In the genomic region with DNA sequence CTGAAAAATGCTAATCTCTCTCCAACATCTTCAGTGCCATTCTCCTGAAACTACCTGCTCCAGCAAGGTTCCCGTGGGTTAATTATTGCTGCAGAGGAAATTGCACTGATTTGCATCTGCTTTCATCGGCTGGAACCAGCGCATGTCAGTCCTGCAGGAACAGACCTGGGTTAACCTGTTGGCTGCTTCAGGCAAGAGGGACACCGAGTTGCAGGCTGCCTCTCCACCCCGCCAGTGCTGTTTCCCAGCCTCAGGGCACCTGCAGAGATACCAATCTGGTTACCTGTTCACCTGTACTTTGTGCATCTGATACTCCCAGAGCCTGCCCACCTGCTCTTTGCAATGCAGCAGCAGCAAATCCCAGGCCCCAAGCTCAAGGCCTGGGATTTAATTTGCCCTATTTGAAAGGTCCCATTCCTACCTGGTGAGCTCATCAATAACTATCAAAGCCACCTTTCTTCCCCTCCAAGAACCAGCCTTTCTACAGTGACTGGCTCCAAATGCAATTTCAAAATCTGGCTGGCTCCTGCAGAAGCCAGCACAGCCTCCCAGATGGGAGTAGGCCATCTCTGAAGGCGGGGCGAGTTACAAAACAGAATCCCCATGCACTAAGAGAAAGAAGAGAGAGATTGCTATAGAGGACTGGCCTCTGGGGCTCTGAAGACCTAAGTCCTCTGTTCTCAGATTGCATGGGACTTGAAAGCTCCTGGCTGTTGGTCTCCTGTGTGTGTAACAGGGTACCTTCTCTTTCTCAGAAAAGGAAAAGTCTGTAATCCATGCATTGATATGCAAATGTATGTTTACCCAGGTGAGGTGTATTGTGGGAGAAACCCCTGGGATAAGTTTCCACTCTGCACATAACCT, we compare ENCODE assay signal across 1 cellular context.
TF ChIP-seq lines count a peak whose summit lies in the region.

No MANE protein-coding gene starts in this region.

TF ChIP-seq in HepG2, 621 proteins besides CTCF, POLR2A, EP300 and RAD21 (continued from another document and continues in another):
- no peak for TF ChIP-seq SOX13 (IDR thresholded peaks at IDR 0.05)
- TF ChIP-seq SOX13 (CRISPR knock-in tag; conservative IDR thresholded peaks at IDR 0.05 in 1 of 2, IDR thresholded peaks at IDR 0.05 in 1 of 2) = no peak
- peak; percentile 75 for TF ChIP-seq AGO2 (optimal IDR thresholded peaks at IDR 0.05; ENCODE audit: low read depth, low read length)
- TF ChIP-seq ZFP62 (CRISPR knock-in tag; IDR thresholded peaks at IDR 0.05) = no peak
- TF ChIP-seq TGIF2 (CRISPR knock-in tag; IDR thresholded peaks at IDR 0.05) = 0 out of 2 replicates have a peak, but pooled peaks have one; percentile 10
- no peak for TF ChIP-seq HMGA1 (CRISPR knock-in tag; conservative IDR thresholded peaks at IDR 0.05)
- TF ChIP-seq, protein P1, sequence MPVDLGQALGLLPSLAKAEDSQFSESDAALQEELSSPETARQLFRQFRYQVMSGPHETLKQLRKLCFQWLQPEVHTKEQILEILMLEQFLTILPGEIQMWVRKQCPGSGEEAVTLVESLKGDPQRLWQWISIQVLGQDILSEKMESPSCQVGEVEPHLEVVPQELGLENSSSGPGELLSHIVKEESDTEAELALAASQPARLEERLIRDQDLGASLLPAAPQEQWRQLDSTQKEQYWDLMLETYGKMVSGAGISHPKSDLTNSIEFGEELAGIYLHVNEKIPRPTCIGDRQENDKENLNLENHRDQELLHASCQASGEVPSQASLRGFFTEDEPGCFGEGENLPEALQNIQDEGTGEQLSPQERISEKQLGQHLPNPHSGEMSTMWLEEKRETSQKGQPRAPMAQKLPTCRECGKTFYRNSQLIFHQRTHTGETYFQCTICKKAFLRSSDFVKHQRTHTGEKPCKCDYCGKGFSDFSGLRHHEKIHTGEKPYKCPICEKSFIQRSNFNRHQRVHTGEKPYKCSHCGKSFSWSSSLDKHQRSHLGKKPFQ (CRISPR knock-in tag; IDR thresholded peaks at IDR 0.05; ENCODE audit: insufficient replicate concordance) = no peak
- no peak for TF ChIP-seq ZMYM2 (CRISPR knock-in tag; IDR thresholded peaks at IDR 0.05)
- TF ChIP-seq, protein P2, sequence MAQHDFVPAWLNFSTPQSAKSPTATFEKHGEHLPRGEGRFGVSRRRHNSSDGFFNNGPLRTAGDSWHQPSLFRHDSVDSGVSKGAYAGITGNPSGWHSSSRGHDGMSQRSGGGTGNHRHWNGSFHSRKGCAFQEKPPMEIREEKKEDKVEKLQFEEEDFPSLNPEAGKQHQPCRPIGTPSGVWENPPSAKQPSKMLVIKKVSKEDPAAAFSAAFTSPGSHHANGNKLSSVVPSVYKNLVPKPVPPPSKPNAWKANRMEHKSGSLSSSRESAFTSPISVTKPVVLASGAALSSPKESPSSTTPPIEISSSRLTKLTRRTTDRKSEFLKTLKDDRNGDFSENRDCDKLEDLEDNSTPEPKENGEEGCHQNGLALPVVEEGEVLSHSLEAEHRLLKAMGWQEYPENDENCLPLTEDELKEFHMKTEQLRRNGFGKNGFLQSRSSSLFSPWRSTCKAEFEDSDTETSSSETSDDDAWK (CRISPR knock-in tag; IDR thresholded peaks at IDR 0.05) = no peak
- TF ChIP-seq GABPB1 (CRISPR knock-in tag; IDR thresholded peaks at IDR 0.05) = no peak
- TF ChIP-seq HMG20A (CRISPR knock-in tag; IDR thresholded peaks at IDR 0.05; ENCODE audit: borderline replicate concordance) = 0 out of 2 replicates have a peak, but pooled peaks have one; percentile 12
- peak; percentile 76 for TF ChIP-seq POLR2G (IDR thresholded peaks at IDR 0.05; ENCODE audit: low read depth, low read length)
- TF ChIP-seq RXRA (CRISPR knock-in tag; IDR thresholded peaks at IDR 0.05) = no peak
- no peak for TF ChIP-seq REPIN1 (CRISPR knock-in tag; IDR thresholded peaks at IDR 0.05; ENCODE audit: borderline replicate concordance, low read depth)
- no peak for TF ChIP-seq NFIB (CRISPR knock-in tag; IDR thresholded peaks at IDR 0.05; ENCODE audit: borderline replicate concordance)
- no peak for TF ChIP-seq ATF7 (IDR thresholded peaks at IDR 0.05)
- 0 out of 2 replicates have a peak, but pooled peaks have one; percentile 43 for TF ChIP-seq ATF7 (CRISPR knock-in tag; IDR thresholded peaks at IDR 0.05)
- TF ChIP-seq, protein P3, sequence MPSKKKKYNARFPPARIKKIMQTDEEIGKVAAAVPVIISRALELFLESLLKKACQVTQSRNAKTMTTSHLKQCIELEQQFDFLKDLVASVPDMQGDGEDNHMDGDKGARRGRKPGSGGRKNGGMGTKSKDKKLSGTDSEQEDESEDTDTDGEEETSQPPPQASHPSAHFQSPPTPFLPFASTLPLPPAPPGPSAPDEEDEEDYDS (CRISPR knock-in tag; IDR thresholded peaks at IDR 0.05) = 0 out of 2 replicates have a peak, but pooled peaks have one; percentile 42
- 0 out of 2 replicates have a peak, but pooled peaks have one; percentile 37 for TF ChIP-seq MBD4 (IDR thresholded peaks at IDR 0.05; ENCODE audit: borderline replicate concordance, low read length)
- no peak for TF ChIP-seq ZSCAN22 (CRISPR knock-in tag; IDR thresholded peaks at IDR 0.05)
- TF ChIP-seq PCBP1 (IDR thresholded peaks at IDR 0.05; ENCODE audit: borderline replicate concordance, low read depth, low read length) = no peak
- TF ChIP-seq JUN (CRISPR knock-in tag; IDR thresholded peaks at IDR 0.05) = peak; percentile 90
- no peak for TF ChIP-seq HNRNPLL (IDR thresholded peaks at IDR 0.05; ENCODE audit: low read depth, low read length, poor library complexity, severe bottlenecking)
- 0 out of 2 replicates have a peak, but pooled peaks have one; percentile 16 for TF ChIP-seq NCOR1 (IDR thresholded peaks at IDR 0.05; ENCODE audit: borderline replicate concordance, low read length)
- TF ChIP-seq, protein P4, sequence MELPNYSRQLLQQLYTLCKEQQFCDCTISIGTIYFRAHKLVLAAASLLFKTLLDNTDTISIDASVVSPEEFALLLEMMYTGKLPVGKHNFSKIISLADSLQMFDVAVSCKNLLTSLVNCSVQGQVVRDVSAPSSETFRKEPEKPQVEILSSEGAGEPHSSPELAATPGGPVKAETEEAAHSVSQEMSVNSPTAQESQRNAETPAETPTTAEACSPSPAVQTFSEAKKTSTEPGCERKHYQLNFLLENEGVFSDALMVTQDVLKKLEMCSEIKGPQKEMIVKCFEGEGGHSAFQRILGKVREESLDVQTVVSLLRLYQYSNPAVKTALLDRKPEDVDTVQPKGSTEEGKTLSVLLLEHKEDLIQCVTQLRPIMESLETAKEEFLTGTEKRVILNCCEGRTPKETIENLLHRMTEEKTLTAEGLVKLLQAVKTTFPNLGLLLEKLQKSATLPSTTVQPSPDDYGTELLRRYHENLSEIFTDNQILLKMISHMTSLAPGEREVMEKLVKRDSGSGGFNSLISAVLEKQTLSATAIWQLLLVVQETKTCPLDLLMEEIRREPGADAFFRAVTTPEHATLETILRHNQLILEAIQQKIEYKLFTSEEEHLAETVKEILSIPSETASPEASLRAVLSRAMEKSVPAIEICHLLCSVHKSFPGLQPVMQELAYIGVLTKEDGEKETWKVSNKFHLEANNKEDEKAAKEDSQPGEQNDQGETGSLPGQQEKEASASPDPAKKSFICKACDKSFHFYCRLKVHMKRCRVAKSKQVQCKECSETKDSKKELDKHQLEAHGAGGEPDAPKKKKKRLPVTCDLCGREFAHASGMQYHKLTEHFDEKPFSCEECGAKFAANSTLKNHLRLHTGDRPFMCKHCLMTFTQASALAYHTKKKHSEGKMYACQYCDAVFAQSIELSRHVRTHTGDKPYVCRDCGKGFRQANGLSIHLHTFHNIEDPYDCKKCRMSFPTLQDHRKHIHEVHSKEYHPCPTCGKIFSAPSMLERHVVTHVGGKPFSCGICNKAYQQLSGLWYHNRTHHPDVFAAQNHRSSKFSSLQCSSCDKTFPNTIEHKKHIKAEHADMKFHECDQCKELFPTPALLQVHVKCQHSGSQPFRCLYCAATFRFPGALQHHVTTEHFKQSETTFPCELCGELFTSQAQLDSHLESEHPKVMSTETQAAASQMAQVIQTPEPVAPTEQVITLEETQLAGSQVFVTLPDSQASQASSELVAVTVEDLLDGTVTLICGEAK (IDR thresholded peaks at IDR 0.05) = no peak
- TF ChIP-seq, protein P4 (CRISPR knock-in tag; IDR thresholded peaks at IDR 0.05) = peak; percentile 33; the same call in 1 of the 2 replicates
- no peak for TF ChIP-seq POGK (CRISPR knock-in tag; conservative IDR thresholded peaks at IDR 0.05)
- TF ChIP-seq ZNF224 (CRISPR knock-in tag; IDR thresholded peaks at IDR 0.05) = 0 out of 2 replicates have a peak, but pooled peaks have one; percentile 42
- no peak for TF ChIP-seq REL (CRISPR knock-in tag; conservative IDR thresholded peaks at IDR 0.05)
- no peak for TF ChIP-seq RBAK (CRISPR knock-in tag; IDR thresholded peaks at IDR 0.05)
- peak; percentile 82 for TF ChIP-seq RBM22 (optimal IDR thresholded peaks at IDR 0.05; ENCODE audit: low read length)
- no peak for TF ChIP-seq SPEN (CRISPR knock-in tag; IDR thresholded peaks at IDR 0.05; ENCODE audit: low read depth)
- TF ChIP-seq SRSF1 (optimal IDR thresholded peaks at IDR 0.05; ENCODE audit: low read depth, low read length) = no peak
- 0 out of 2 replicates have a peak, but pooled peaks have one; percentile 26 for TF ChIP-seq NRL (CRISPR knock-in tag; IDR thresholded peaks at IDR 0.05; ENCODE audit: borderline replicate concordance)
- no peak for TF ChIP-seq SOX5 (CRISPR knock-in tag; IDR thresholded peaks at IDR 0.05; ENCODE audit: borderline replicate concordance)
- TF ChIP-seq, protein P5, sequence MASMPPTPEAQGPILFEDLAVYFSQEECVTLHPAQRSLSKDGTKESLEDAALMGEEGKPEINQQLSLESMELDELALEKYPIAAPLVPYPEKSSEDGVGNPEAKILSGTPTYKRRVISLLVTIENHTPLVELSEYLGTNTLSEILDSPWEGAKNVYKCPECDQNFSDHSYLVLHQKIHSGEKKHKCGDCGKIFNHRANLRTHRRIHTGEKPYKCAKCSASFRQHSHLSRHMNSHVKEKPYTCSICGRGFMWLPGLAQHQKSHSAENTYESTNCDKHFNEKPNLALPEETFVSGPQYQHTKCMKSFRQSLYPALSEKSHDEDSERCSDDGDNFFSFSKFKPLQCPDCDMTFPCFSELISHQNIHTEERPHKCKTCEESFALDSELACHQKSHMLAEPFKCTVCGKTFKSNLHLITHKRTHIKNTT (CRISPR knock-in tag; IDR thresholded peaks at IDR 0.05) = no peak
- no peak for TF ChIP-seq ARID2 (CRISPR knock-in tag; IDR thresholded peaks at IDR 0.05; ENCODE audit: borderline replicate concordance)
- no peak for TF ChIP-seq DMAP1 (CRISPR knock-in tag; IDR thresholded peaks at IDR 0.05)
- TF ChIP-seq, protein P6, sequence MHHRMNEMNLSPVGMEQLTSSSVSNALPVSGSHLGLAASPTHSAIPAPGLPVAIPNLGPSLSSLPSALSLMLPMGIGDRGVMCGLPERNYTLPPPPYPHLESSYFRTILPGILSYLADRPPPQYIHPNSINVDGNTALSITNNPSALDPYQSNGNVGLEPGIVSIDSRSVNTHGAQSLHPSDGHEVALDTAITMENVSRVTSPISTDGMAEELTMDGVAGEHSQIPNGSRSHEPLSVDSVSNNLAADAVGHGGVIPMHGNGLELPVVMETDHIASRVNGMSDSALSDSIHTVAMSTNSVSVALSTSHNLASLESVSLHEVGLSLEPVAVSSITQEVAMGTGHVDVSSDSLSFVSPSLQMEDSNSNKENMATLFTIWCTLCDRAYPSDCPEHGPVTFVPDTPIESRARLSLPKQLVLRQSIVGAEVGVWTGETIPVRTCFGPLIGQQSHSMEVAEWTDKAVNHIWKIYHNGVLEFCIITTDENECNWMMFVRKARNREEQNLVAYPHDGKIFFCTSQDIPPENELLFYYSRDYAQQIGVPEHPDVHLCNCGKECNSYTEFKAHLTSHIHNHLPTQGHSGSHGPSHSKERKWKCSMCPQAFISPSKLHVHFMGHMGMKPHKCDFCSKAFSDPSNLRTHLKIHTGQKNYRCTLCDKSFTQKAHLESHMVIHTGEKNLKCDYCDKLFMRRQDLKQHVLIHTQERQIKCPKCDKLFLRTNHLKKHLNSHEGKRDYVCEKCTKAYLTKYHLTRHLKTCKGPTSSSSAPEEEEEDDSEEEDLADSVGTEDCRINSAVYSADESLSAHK (CRISPR knock-in tag; IDR thresholded peaks at IDR 0.05; ENCODE audit: borderline replicate concordance) = no peak
- TF ChIP-seq SSRP1 (CRISPR knock-in tag; IDR thresholded peaks at IDR 0.05) = no peak; the same call in none of the 2 replicates
- TF ChIP-seq ZNF33A (CRISPR knock-in tag; IDR thresholded peaks at IDR 0.05; ENCODE audit: borderline replicate concordance) = no peak
- TF ChIP-seq MED1 (CRISPR knock-in tag; IDR thresholded peaks at IDR 0.05) = peak; percentile 9; the same call in 1 of the 2 replicates
